8 cellular contexts compared by ENCODE assay signal in the genomic region with DNA sequence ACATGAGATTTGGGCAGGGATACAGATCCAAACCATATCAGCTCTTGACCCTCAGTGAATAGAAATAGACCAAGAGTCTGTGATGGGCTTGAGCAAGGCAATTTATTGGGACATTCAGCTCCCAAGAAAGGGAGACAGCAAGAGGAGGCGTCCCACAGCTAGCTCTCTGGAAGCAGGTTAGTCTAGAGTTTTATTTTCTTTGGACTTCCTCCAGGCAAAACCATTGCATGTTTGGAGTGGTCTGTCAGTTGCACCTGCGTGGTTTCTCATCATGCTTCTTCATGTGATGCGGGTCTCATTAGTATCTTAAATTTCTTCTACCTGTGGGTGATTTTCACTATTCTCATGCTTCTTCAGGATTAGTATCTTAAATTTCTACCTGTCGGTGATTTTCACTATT.
"Had no signal": no experiment of that assay in that cellular context is flagged by ENCODE, and none has a peak within 500 bp of the region (broad histone marks: within the 10 kb centered on the region; RNA-seq: fewer than 3 reads in every experiment).

No MANE protein-coding gene starts in this region.

- FAIRE-seq: G401.6, GM12878, GM12891, GM12892, GM18507, GM19239 had no signal

- ATAC-seq: GM12878 had no signal

- H3K4me3 ChIP-seq: GM12878 had no signal

- DNase-seq: GDM1, GF-D8 had no signal
